Comparison of ENCODE assay signal across 8 cellular contexts in the genomic region with DNA sequence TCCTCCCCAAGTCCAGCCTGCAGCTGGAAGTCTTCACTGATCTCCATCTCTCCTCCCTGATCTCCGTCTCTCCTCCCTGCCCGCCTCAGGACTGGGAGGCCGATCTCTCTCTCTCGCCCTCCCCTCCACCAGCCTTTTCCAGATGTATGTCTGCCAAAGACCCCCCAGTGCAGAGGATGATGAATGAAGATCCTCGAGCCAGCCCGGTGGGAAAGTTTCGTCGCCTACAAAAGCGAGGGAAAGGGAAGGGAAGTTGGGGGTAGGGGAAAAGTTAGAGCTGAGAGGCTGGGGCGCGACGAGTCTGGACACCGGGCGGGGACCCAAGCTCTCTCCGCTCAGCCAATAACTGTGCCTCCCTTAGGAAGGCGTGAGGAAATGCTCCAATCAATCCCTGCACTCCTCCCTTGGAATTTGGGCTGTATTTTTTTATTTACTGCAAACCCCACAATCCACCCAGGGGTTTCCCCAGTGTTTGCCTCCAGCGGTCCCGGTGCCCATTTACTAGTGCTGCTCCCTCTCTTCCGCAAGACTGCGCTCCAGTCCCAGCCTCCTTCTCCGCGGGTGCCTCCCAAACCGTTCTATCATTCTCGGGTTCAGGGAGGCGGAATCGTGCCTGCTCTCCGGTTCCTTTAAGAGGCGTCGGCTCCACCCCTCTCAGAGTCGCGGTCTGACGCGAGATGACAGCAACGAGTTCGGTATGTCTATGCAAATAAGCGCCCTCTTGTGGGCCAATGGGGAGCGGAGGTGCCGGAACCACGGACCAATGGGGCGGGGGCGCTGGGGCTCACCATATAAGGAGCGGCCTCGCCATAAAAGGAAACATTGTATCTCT. TPM values are rescaled to one million over a fixed set of nuclear protein-coding genes. Genes with fewer than 3 reads are reported as not detected.
DNase-seq lines count a peak whose midpoint lies in the region; ATAC-seq and TF ChIP-seq lines count a peak whose summit lies in the region.

Gene SRF (plus strand): TSS at position 818 of the 832 bp plus-strand sequence. CDS start 388 bp downstream, outside the sequence.

- CTCF ChIA-PET in AG04450 (lab: Charles Lee) = interaction anchor here (0.5 to 1.3 kb wide), 4 partner anchors 27 to 899 kb away, joined by 4 to 7 read pairs (median 6); no protein-coding TSS in a partner anchor
- CTCF ChIA-PET in activated B cell treated with CpG ODN at 0.5 μM for 24 hours (lab: Charles Lee) = interaction anchor here (1.1 to 1.7 kb wide), 2 partner anchors 27 to 59 kb away, joined by 3 to 8 read pairs; partner anchors contain the start of gene DNPH1

- POLR2A ChIA-PET in AG04450 (lab: Yijun Ruan, JAX) (interaction anchor here (0.9 to 1.5 kb wide), 7 partner anchors 12 to 186 kb away, joined by 3 to 5 read pairs (median 4); partner anchors contain the start of genes CUL9, PPP2R5D and PTK7), activated B cell treated with CpG ODN at 0.5 μM for 24 hours (lab: Charles Lee) (interaction anchor here (0.7 to 1.9 kb wide), 6 partner anchors 11 to 307 kb away, joined by 3 to 8 read pairs (median 4); partner anchors contain the start of genes CNPY3, CUL7, CUL9 and PPP2R5D)

- H3K27me3 Mint-ChIP-seq in activated B cell treated with CpG ODN at 0.5 μM for 24 hours = no peaks in the 10 kb centered on the region
- H3K27me3 Mint-ChIP-seq in central memory CD8-positive, alpha-beta T cell = no peaks in the 10 kb centered on the region

- peak within 1 kb of the TSS; percentile 94 for H3K4me3 ChIP-seq in AG04450 (ENCODE audit: low read depth, low read length)

- H3K36me3 Mint-ChIP-seq in activated B cell treated with CpG ODN at 0.5 μM for 24 hours (ENCODE audit: low read depth) = peaks cover 23% of the 10 kb centered on the region
- H3K36me3 Mint-ChIP-seq in central memory CD8-positive, alpha-beta T cell (ENCODE audit: insufficient read depth) = peaks cover 13% of the 10 kb centered on the region

- peak within 1 kb of the TSS; percentile 91 for H3K27ac Mint-ChIP-seq in activated B cell treated with CpG ODN at 0.5 μM for 24 hours
- H3K27ac Mint-ChIP-seq in central memory CD8-positive, alpha-beta T cell (ENCODE audit: low read depth) = peak within 1 kb of the TSS; percentile 92

- TF ChIP-seq CTCF in AG04450 (IDR thresholded peaks at IDR 0.05; ENCODE audit: low read depth, low read length) (no peak), activated B cell treated with CpG ODN at 0.5 μM for 24 hours (IDR thresholded peaks at IDR 0.05) (no peak)

- ATAC-seq in GM18907 (IDR thresholded peaks at IDR 0.05; ENCODE audit: unreplicated experiment) = peak; percentile 62
- ATAC-seq in HG03196 (IDR thresholded peaks at IDR 0.05; ENCODE audit: unreplicated experiment) = peak; percentile 50
- peak; percentile 73 for ATAC-seq in activated B cell treated with CpG ODN at 0.5 μM for 24 hours (ENCODE audit: low read depth)
- ATAC-seq in central memory CD8-positive, alpha-beta T cell (replicated peaks; ENCODE audit: extremely low read depth, poor library complexity, severe bottlenecking) = peak; percentile 79

- no peaks in the 10 kb centered on the region for H3K27me3 ChIP-seq in AG04450 (ENCODE audit: control insufficient read depth, insufficient read depth, low read length)

- DNase-seq in AG04450 (ENCODE audit: low read depth, low spot score) (peak; percentile 99), NCI-H345 (lab: John Stamatoyannopoulos, UW) (peak; percentile 99), activated B cell treated with CpG ODN at 0.5 μM for 24 hours (no peak), iris pigment epithelial cell (ENCODE audit: low read depth) (peak; percentile 100)
- DNase-seq in central memory CD8-positive, alpha-beta T cell (ENCODE audit: low spot score in 2 of 2) = peak; percentile 98 to 99
- peak; percentile 96 to 99 for DNase-seq in stimulated activated CD4-positive, alpha-beta T cell treated with anti-CD3 and anti-CD28 coated beads, Interleukin-12 subunit alpha, Interleukin-12 subunit beta, amount 100 ng/mL, for 24 hours (ENCODE audit: low read depth in 2 of 2)

- intact Hi-C loops in activated B cell treated with CpG ODN at 0.5 μM for 24 hours (cut with micrococcal nuclease) = loop anchor here (1.0 to 5.0 kb wide), 14 partner anchors 54 to 1092 kb away; partner anchors contain the start of genes ABCC10, BICRAL, CNPY3 and GTPBP2

- H3K27ac ChIP-seq in AG04450 (ENCODE audit: low read depth, low read length) = peak within 1 kb of the TSS; percentile 98

- H3K9me3 Mint-ChIP-seq in activated B cell treated with CpG ODN at 0.5 μM for 24 hours = no peaks in the 10 kb centered on the region
- no peaks in the 10 kb centered on the region for H3K9me3 Mint-ChIP-seq in central memory CD8-positive, alpha-beta T cell

- no peaks in the 10 kb centered on the region for H3K9me3 ChIP-seq in AG04450 (ENCODE audit: control insufficient read depth, insufficient read depth, low read length)

- H3K4me3 Mint-ChIP-seq in activated B cell treated with CpG ODN at 0.5 μM for 24 hours = peak within 1 kb of the TSS; percentile 94
- H3K4me3 Mint-ChIP-seq in central memory CD8-positive, alpha-beta T cell = peak within 1 kb of the TSS; percentile 86

- peaks cover 45% of the 10 kb centered on the region for H3K4me1 Mint-ChIP-seq in activated B cell treated with CpG ODN at 0.5 μM for 24 hours
- peaks cover 39% of the 10 kb centered on the region for H3K4me1 Mint-ChIP-seq in central memory CD8-positive, alpha-beta T cell

RNA-seq across cellular contexts. Expression of gene SRF, which starts in this region (rescaled TPM):
- 36.8 and 48.5 TPM in 2 replicates for polyA plus RNA-seq in AG04450 (2011; rRNA removed)
- polyA minus RNA-seq in AG04450 (2011; rRNA and poly(A)+ RNA removed) = 41.4 and 58.1 TPM in 2 replicates
- 35.9 and 37.8 TPM in 2 replicates for total RNA-seq in activated B cell treated with CpG ODN at 0.5 μM for 24 hours
